3 cellular contexts compared by ENCODE assay signal in the genomic region with DNA sequence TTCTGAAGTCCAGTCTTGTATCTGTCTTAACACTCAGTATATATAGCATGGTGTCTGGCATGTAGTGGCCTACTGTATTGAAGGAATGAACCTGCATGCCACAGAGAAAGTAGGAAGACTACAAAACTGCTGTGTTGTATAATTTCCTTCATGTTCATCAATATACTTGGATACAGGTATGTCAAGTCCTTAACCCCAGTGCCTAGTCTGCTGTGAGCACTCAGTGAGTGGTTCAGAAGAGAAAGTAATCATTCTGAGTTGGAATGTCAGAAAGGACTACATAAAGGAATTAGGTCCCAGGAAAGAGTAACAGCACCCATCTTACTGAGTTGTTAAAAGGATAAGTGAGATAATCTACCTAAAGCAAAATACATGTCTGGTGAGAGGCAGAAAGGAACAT.
TF ChIP-seq lines count a peak whose summit lies in the region.

No MANE protein-coding gene starts in this region.

TF ChIP-seq in SK-N-SH, 30 proteins besides CTCF, POLR2A, EP300 and RAD21:
- TF ChIP-seq FOXM1 (IDR thresholded peaks at IDR 0.05; ENCODE audit: low read depth) (no peak), FOXJ3 (CRISPR knock-in tag; IDR thresholded peaks at IDR 0.05) (no peak), MXI1 (IDR thresholded peaks at IDR 0.05; ENCODE audit: low read depth, low read length) (no peak), RCOR1 (IDR thresholded peaks at IDR 0.05; ENCODE audit: low read length) (no peak)
- TF ChIP-seq, protein P1, sequence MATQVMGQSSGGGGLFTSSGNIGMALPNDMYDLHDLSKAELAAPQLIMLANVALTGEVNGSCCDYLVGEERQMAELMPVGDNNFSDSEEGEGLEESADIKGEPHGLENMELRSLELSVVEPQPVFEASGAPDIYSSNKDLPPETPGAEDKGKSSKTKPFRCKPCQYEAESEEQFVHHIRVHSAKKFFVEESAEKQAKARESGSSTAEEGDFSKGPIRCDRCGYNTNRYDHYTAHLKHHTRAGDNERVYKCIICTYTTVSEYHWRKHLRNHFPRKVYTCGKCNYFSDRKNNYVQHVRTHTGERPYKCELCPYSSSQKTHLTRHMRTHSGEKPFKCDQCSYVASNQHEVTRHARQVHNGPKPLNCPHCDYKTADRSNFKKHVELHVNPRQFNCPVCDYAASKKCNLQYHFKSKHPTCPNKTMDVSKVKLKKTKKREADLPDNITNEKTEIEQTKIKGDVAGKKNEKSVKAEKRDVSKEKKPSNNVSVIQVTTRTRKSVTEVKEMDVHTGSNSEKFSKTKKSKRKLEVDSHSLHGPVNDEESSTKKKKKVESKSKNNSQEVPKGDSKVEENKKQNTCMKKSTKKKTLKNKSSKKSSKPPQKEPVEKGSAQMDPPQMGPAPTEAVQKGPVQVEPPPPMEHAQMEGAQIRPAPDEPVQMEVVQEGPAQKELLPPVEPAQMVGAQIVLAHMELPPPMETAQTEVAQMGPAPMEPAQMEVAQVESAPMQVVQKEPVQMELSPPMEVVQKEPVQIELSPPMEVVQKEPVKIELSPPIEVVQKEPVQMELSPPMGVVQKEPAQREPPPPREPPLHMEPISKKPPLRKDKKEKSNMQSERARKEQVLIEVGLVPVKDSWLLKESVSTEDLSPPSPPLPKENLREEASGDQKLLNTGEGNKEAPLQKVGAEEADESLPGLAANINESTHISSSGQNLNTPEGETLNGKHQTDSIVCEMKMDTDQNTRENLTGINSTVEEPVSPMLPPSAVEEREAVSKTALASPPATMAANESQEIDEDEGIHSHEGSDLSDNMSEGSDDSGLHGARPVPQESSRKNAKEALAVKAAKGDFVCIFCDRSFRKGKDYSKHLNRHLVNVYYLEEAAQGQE (IDR thresholded peaks at IDR 0.05; ENCODE audit: low read depth, low read length): no peak

TF ChIP-seq in SK-N-SH treated with all-trans-retinoic acid at 6 μM for 48 hours, 23 proteins besides CTCF, POLR2A, EP300 and RAD21:
- TF ChIP-seq ZNF8 (CRISPR knock-in tag; IDR thresholded peaks at IDR 0.05): no peak
- no peak for TF ChIP-seq PPARA (CRISPR knock-in tag; IDR thresholded peaks at IDR 0.05; ENCODE audit: borderline replicate concordance)
- TF ChIP-seq ISL1 (CRISPR knock-in tag; IDR thresholded peaks at IDR 0.05): no peak
- no peak for TF ChIP-seq ZFP30 (CRISPR knock-in tag; IDR thresholded peaks at IDR 0.05)
- no peak for TF ChIP-seq ZNF70 (CRISPR knock-in tag; IDR thresholded peaks at IDR 0.05)
- no peak for TF ChIP-seq OSR1 (CRISPR knock-in tag; IDR thresholded peaks at IDR 0.05)
- TF ChIP-seq, protein P2, sequence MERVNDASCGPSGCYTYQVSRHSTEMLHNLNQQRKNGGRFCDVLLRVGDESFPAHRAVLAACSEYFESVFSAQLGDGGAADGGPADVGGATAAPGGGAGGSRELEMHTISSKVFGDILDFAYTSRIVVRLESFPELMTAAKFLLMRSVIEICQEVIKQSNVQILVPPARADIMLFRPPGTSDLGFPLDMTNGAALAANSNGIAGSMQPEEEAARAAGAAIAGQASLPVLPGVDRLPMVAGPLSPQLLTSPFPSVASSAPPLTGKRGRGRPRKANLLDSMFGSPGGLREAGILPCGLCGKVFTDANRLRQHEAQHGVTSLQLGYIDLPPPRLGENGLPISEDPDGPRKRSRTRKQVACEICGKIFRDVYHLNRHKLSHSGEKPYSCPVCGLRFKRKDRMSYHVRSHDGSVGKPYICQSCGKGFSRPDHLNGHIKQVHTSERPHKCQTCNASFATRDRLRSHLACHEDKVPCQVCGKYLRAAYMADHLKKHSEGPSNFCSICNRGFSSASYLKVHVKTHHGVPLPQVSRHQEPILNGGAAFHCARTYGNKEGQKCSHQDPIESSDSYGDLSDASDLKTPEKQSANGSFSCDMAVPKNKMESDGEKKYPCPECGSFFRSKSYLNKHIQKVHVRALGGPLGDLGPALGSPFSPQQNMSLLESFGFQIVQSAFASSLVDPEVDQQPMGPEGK (CRISPR knock-in tag; IDR thresholded peaks at IDR 0.05; ENCODE audit: borderline replicate concordance): no peak
- TF ChIP-seq SNAI2 (CRISPR knock-in tag; IDR thresholded peaks at IDR 0.05): no peak
- no peak for TF ChIP-seq RARB (CRISPR knock-in tag; IDR thresholded peaks at IDR 0.05)

TF ChIP-seq in IMR-90, 13 proteins besides CTCF, POLR2A, EP300 and RAD21:
- TF ChIP-seq CEBPB (IDR thresholded peaks at IDR 0.05; ENCODE audit: low read depth, low read length) (no peak), MAFK (IDR thresholded peaks at IDR 0.05; ENCODE audit: low read depth, low read length) (no peak), FOS (IDR thresholded peaks at IDR 0.05; ENCODE audit: low read depth, low read length) (no peak), BHLHE40 (IDR thresholded peaks at IDR 0.05; ENCODE audit: low read depth, low read length) (no peak), NFE2L2 (IDR thresholded peaks at IDR 0.05; ENCODE audit: low read depth, low read length) (no peak), MAZ (IDR thresholded peaks at IDR 0.05; ENCODE audit: borderline replicate concordance, low read depth, low read length) (no peak), SMC3 (IDR thresholded peaks at IDR 0.05; ENCODE audit: low read depth, low read length) (no peak), RCOR1 (IDR thresholded peaks at IDR 0.05; ENCODE audit: insufficient replicate concordance, low read length) (no peak), CHD1 (IDR thresholded peaks at IDR 0.05; ENCODE audit: low read depth, low read length) (no peak), MXI1 (IDR thresholded peaks at IDR 0.05; ENCODE audit: borderline replicate concordance, low read depth, low read length) (no peak), RFX5 (IDR thresholded peaks at IDR 0.05; ENCODE audit: low read depth, low read length) (no peak)
- TF ChIP-seq, protein P3, sequence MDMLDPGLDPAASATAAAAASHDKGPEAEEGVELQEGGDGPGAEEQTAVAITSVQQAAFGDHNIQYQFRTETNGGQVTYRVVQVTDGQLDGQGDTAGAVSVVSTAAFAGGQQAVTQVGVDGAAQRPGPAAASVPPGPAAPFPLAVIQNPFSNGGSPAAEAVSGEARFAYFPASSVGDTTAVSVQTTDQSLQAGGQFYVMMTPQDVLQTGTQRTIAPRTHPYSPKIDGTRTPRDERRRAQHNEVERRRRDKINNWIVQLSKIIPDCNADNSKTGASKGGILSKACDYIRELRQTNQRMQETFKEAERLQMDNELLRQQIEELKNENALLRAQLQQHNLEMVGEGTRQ (IDR thresholded peaks at IDR 0.05; ENCODE audit: low read depth, low read length): no peak
- TF ChIP-seq, protein P4, sequence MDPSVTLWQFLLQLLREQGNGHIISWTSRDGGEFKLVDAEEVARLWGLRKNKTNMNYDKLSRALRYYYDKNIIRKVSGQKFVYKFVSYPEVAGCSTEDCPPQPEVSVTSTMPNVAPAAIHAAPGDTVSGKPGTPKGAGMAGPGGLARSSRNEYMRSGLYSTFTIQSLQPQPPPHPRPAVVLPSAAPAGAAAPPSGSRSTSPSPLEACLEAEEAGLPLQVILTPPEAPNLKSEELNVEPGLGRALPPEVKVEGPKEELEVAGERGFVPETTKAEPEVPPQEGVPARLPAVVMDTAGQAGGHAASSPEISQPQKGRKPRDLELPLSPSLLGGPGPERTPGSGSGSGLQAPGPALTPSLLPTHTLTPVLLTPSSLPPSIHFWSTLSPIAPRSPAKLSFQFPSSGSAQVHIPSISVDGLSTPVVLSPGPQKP (IDR thresholded peaks at IDR 0.05; ENCODE audit: borderline replicate concordance, low read depth, low read length): no peak
